ENCODE assay signal across 16 cellular contexts in the genomic region with DNA sequence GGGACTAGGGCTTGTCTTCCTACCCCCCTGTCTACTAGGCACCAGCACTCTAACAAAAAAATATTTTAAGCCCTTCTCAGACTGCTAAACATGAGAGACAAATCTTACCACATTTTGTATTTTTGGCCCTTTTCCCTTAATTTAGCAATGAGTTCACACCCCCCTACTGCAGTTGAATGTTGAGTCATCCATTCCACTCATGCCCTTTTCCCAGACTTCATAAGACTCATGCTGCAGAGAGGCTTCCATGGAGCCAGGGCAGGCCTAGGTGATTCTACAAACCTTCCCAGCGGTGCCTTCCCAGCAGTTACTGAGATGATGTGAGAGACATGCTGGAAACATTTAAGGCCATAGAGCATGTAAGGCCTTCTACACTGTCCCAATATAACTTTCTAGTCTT. TPM values are rescaled to one million over a fixed set of nuclear protein-coding genes. Genes with fewer than 3 reads are reported as not detected.
DNase-seq lines count a peak whose midpoint lies in the region; ATAC-seq and TF ChIP-seq lines count a peak whose summit lies in the region.
"Had no signal": no experiment of that assay in that cellular context is flagged by ENCODE, and none has a peak within 500 bp of the region (broad histone marks: within the 10 kb centered on the region; RNA-seq: fewer than 3 reads in every experiment).

No MANE protein-coding gene starts in this region.

- no peak overlapping the region for H3K4me2 ChIP-seq in SK-N-SH

- no peak for DNase-seq in SK-N-SH
- peak; percentile 93 for DNase-seq in astrocyte of the spinal cord (ENCODE audit: low read depth, low spot score)
- peak; percentile 76 for DNase-seq in hepatic stellate cell (ENCODE audit: low spot score)
- peak; percentile 17 for DNase-seq in thoracic aorta (ENCODE audit: low spot score)
- DNase-seq in iPS-NIHi7 (ENCODE audit: extremely low spot score) = no peak
- DNase-seq in H7 = no peak
- DNase-seq: activated CD8-positive, alpha-beta T cell treated with anti-CD3 and anti-CD28 coated beads for 36 hours; DND-41; effector CD8-positive, alpha-beta T cell; NCI-H2171; PC-3; sigmoid colon had no signal

- H3K27ac ChIP-seq in SK-N-SH (ENCODE audit: low read depth in 2 of 2, low read length in 1 of 2) = no peak overlapping the region
- H3K27ac ChIP-seq in thoracic aorta = peak overlapping the region in 1 of 2 donors; percentile 43
- H3K27ac ChIP-seq: 22Rv1, sigmoid colon had no signal

- ATAC-seq in SK-N-SH treated with all-trans-retinoic acid at 6 μM for 48 hours (no peak; the same call in 2 of the 3 replicates), thoracic aorta (ENCODE audit: insufficient number of reproducible peaks, low FRiP score, low read depth) (peak; percentile 89), HG03280 (IDR thresholded peaks at IDR 0.05; ENCODE audit: unreplicated experiment) (no peak)
- ATAC-seq: activated CD8-positive, alpha-beta T cell treated with anti-CD3 and anti-CD28 coated beads for 36 hours; PC-3 had no signal

- 100% methylated on average over 1 of the region's 1 CpG for WGBS in SK-N-SH (ENCODE audit: low lambda C conversion rate)

- H3F3A ChIP-seq in SK-N-SH (replicated peaks; ENCODE audit: insufficient read depth) = no peaks in the 10 kb centered on the region

- H3K27me3 ChIP-seq in SK-N-SH (ENCODE audit: insufficient read depth) (no peaks in the 10 kb centered on the region), thoracic aorta (replicated peaks; ENCODE audit: insufficient read depth) (no peaks in the 10 kb centered on the region), H7 (ENCODE audit: control insufficient read depth, insufficient read depth, low read length) (no peaks in the 10 kb centered on the region)
- H3K27me3 ChIP-seq: sigmoid colon, tibial artery had no signal

- H3K79me2 ChIP-seq in SK-N-SH (ENCODE audit: insufficient read depth) = no peaks in the 10 kb centered on the region

- POLR2A ChIA-PET in SK-N-SH (lab: Yijun Ruan, JAX) = no interaction called here

- no peak overlapping the region for H3K9ac ChIP-seq in SK-N-SH

- H3K4me3 ChIP-seq in SK-N-SH (ENCODE audit: low read depth in 2 of 2, low read length in 1 of 2) (no peak overlapping the region), astrocyte of the spinal cord (ENCODE audit: low read depth, low read length) (no peak overlapping the region), thoracic aorta (no peak overlapping the region), H7 (ENCODE audit: insufficient read depth, low read depth, low read length) (no peak overlapping the region)
- H3K4me3 ChIP-seq: sigmoid colon, tibial artery had no signal

- no peaks in the 10 kb centered on the region for H3K9me2 ChIP-seq in SK-N-SH

- H2AFZ ChIP-seq in SK-N-SH (ENCODE audit: low read depth) = no peak overlapping the region

- no peaks in the 10 kb centered on the region for H4K20me1 ChIP-seq in SK-N-SH (ENCODE audit: insufficient read depth)

- H3K36me3 ChIP-seq in SK-N-SH (replicated peaks in 1 of 2; ENCODE audit: control insufficient read depth in 1 of 2, insufficient read depth in 2 of 2, low read length in 1 of 2) (no peaks in the 10 kb centered on the region), thoracic aorta (no peaks in the 10 kb centered on the region), H7 (replicated peaks; ENCODE audit: control insufficient read depth, insufficient read depth, low read length) (no peaks in the 10 kb centered on the region)
- H3K36me3 ChIP-seq: sigmoid colon, tibial artery had no signal

- in situ Hi-C loops in astrocyte of the spinal cord (cut with HindIII; ENCODE audit: low sequenced_read_pairs) = no loop called here

- CTCF ChIA-PET in SK-N-SH (lab: Yijun Ruan, JAX) = no interaction called here

- TF ChIP-seq CTCF in SK-N-SH (IDR thresholded peaks at IDR 0.05) (no peak), astrocyte of the spinal cord (IDR thresholded peaks at IDR 0.05; ENCODE audit: low read depth, low read length) (no peak), thoracic aorta (IDR thresholded peaks at IDR 0.05) (no peak)

- no peak for TF ChIP-seq RAD21 in SK-N-SH (IDR thresholded peaks at IDR 0.05; ENCODE audit: low read length)

- no peaks in the 10 kb centered on the region for H3K9me3 ChIP-seq in SK-N-SH
- H3K9me3 ChIP-seq in thoracic aorta = no peaks in the 10 kb centered on the region
- H3K9me3 ChIP-seq: sigmoid colon, tibial artery had no signal

- TF ChIP-seq EP300 in SK-N-SH (IDR thresholded peaks at IDR 0.05; ENCODE audit: borderline replicate concordance in 1 of 2, low read depth in 1 of 2, low read length in 1 of 2) = no peak

- H3K4me1 ChIP-seq in SK-N-SH (ENCODE audit: control insufficient read depth in 1 of 2, insufficient read depth in 2 of 2, low read depth in 1 of 2, low read length in 1 of 2) (no peaks in the 10 kb centered on the region), thoracic aorta (ENCODE audit: control insufficient read depth in 1 of 2, low read depth in 2 of 2) (peaks cover 8 to 27% of the 10 kb centered on the region in 2 donors)
- H3K4me1 ChIP-seq: sigmoid colon had no signal

TF ChIP-seq in SK-N-SH, 30 proteins besides CTCF, POLR2A, EP300 and RAD21:
- TF ChIP-seq, protein P1, sequence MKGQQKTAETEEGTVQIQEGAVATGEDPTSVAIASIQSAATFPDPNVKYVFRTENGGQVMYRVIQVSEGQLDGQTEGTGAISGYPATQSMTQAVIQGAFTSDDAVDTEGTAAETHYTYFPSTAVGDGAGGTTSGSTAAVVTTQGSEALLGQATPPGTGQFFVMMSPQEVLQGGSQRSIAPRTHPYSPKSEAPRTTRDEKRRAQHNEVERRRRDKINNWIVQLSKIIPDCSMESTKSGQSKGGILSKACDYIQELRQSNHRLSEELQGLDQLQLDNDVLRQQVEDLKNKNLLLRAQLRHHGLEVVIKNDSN (IDR thresholded peaks at IDR 0.05; ENCODE audit: borderline replicate concordance, low read depth) = no peak
- peak; percentile 26; the same call in 1 of the 2 replicates for TF ChIP-seq FOSL2 (IDR thresholded peaks at IDR 0.05; ENCODE audit: borderline replicate concordance, low read depth)
TF ChIP-seq in SK-N-SH: peak in this region for 1.

TF ChIP-seq in SK-N-SH treated with all-trans-retinoic acid at 6 μM for 48 hours, 23 proteins besides CTCF, POLR2A, EP300 and RAD21 (continues in another document):
- TF ChIP-seq ESRRG (CRISPR knock-in tag; IDR thresholded peaks at IDR 0.05) = no peak
- TF ChIP-seq, protein P2, sequence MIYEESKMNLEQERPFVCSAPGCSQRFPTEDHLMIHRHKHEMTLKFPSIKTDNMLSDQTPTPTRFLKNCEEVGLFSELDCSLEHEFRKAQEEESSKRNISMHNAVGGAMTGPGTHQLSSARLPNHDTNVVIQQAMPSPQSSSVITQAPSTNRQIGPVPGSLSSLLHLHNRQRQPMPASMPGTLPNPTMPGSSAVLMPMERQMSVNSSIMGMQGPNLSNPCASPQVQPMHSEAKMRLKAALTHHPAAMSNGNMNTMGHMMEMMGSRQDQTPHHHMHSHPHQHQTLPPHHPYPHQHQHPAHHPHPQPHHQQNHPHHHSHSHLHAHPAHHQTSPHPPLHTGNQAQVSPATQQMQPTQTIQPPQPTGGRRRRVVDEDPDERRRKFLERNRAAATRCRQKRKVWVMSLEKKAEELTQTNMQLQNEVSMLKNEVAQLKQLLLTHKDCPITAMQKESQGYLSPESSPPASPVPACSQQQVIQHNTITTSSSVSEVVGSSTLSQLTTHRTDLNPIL (CRISPR knock-in tag; IDR thresholded peaks at IDR 0.05; ENCODE audit: low read depth) = no peak
- TF ChIP-seq, protein P3, sequence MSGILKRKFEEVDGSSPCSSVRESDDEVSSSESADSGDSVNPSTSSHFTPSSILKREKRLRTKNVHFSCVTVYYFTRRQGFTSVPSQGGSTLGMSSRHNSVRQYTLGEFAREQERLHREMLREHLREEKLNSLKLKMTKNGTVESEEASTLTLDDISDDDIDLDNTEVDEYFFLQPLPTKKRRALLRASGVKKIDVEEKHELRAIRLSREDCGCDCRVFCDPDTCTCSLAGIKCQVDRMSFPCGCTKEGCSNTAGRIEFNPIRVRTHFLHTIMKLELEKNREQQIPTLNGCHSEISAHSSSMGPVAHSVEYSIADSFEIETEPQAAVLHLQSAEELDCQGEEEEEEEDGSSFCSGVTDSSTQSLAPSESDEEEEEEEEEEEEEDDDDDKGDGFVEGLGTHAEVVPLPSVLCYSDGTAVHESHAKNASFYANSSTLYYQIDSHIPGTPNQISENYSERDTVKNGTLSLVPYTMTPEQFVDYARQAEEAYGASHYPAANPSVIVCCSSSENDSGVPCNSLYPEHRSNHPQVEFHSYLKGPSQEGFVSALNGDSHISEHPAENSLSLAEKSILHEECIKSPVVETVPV (CRISPR knock-in tag; IDR thresholded peaks at IDR 0.05) = no peak
- TF ChIP-seq, protein P4, sequence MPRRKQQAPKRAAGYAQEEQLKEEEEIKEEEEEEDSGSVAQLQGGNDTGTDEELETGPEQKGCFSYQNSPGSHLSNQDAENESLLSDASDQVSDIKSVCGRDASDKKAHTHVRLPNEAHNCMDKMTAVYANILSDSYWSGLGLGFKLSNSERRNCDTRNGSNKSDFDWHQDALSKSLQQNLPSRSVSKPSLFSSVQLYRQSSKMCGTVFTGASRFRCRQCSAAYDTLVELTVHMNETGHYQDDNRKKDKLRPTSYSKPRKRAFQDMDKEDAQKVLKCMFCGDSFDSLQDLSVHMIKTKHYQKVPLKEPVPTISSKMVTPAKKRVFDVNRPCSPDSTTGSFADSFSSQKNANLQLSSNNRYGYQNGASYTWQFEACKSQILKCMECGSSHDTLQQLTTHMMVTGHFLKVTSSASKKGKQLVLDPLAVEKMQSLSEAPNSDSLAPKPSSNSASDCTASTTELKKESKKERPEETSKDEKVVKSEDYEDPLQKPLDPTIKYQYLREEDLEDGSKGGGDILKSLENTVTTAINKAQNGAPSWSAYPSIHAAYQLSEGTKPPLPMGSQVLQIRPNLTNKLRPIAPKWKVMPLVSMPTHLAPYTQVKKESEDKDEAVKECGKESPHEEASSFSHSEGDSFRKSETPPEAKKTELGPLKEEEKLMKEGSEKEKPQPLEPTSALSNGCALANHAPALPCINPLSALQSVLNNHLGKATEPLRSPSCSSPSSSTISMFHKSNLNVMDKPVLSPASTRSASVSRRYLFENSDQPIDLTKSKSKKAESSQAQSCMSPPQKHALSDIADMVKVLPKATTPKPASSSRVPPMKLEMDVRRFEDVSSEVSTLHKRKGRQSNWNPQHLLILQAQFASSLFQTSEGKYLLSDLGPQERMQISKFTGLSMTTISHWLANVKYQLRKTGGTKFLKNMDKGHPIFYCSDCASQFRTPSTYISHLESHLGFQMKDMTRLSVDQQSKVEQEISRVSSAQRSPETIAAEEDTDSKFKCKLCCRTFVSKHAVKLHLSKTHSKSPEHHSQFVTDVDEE (CRISPR knock-in tag; IDR thresholded peaks at IDR 0.05) = no peak
- TF ChIP-seq TCF4 (CRISPR knock-in tag; IDR thresholded peaks at IDR 0.05; ENCODE audit: borderline replicate concordance) = no peak
- no peak for TF ChIP-seq ZFP3 (CRISPR knock-in tag; IDR thresholded peaks at IDR 0.05)
- TF ChIP-seq PPARA (CRISPR knock-in tag; IDR thresholded peaks at IDR 0.05; ENCODE audit: borderline replicate concordance) = no peak
- TF ChIP-seq ZNF8 (CRISPR knock-in tag; IDR thresholded peaks at IDR 0.05) = no peak
- TF ChIP-seq GLIS3 (CRISPR knock-in tag; IDR thresholded peaks at IDR 0.05) = no peak

RNA-seq across cellular contexts. Expression of a gene that starts 53.9 kb away (rescaled TPM):
- 14.1 and 14.5 TPM in 2 replicates for polyA plus RNA-seq in SK-N-SH (2012; rRNA removed)
- 17.3 and 19.2 TPM in 2 replicates for polyA plus RNA-seq in SK-N-SH (2012; cell fraction: cytosol; rRNA removed)
- 19.5 and 25.5 TPM in 2 replicates for polyA plus RNA-seq in SK-N-SH (2012; cell fraction: nucleus; rRNA removed)
- total RNA-seq in thoracic aorta = 100 to 1,000 TPM; 406 to 488 TPM
- 1.4 and 4.1 TPM in 2 replicates for total RNA-seq in H7 (2014; rRNA removed; shearing (Covaris generic))

Comparison
In these comparisons a context has a peak if more than half of its experiments do, and no peak if none do; other contexts are left out.
1. DNase-seq: peak in astrocyte of the spinal cord (single experiment), hepatic stellate cell (single experiment) and thoracic aorta (single experiment); none in SK-N-SH (single experiment), iPS-NIHi7 (single experiment) and H7 (single experiment).
2. RNA of a gene that starts 53.9 kb away (total RNA-seq): 406 to 488 TPM in thoracic aorta; 1.4 to 4.1 TPM in H7; every median in the first group is over 10 times any median in the second.